Comparison of ENCODE assay signal across 11 cellular contexts in the genomic region with DNA sequence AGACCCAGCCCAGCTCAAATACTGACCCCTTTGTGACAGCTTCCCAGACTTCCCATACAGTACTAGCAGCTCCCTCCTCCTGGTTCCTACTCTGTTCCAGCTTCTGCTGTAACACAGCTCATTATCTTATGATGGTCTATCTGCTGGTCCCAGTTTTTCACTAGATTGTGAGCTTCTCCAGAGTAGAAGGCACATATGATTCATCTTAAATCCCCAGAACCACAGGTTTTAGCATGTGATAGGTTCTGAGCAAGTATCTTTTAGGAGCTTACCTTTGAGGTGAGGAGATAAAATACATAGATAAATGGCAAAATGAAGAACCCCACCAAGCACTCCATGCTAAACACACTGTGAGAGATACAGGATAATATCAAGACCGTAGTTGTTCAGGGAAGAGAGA.
"Had no signal": no experiment of that assay in that cellular context is flagged by ENCODE, and none has a peak within 500 bp of the region (broad histone marks: within the 10 kb centered on the region; RNA-seq: fewer than 3 reads in every experiment).

No MANE protein-coding gene starts in this region.

- H3K9ac ChIP-seq: GM23248 had no signal

- H3K9me3 Mint-ChIP-seq: GM23338, H9, HFFc6 had no signal

- H3K4me2 ChIP-seq: GM23338 had no signal

- H2AFZ ChIP-seq: GM23248, GM23338 had no signal

- H3K27ac Mint-ChIP-seq: GM23338, HFFc6 had no signal

- H3K4me3 ChIP-seq: GM23248, GM23338, HAP-1 had no signal

- H3K9me3 ChIP-seq: HAP-1 had no signal

- ATAC-seq: GM23338, HCT116 had no signal

- H3K4me1 ChIP-seq: HAP-1 had no signal

- H3K36me3 ChIP-seq: HAP-1 had no signal

- H3K27ac ChIP-seq: GM23248 had no signal

- H3K4me1 Mint-ChIP-seq: GM23338, H9 had no signal

- FAIRE-seq: H1, H54 had no signal

- H3K4me3 Mint-ChIP-seq: GM23338, H9, HFFc6 had no signal

- DNase-seq: GM23248, GOT3, H7, H9, HCEC 1CT, HFFc6 had no signal
